Comparison of ENCODE assay signal across 11 cellular contexts in genomic region chr11:27317751-27318150, GRCh38. TPM values are rescaled to one million over a fixed set of nuclear protein-coding genes. Genes with fewer than 3 reads are reported as not detected.
DNase-seq lines count a peak whose midpoint lies in the region; ATAC-seq, FAIRE-seq and TF ChIP-seq lines count a peak whose summit lies in the region.
"Had no signal": no experiment of that assay in that cellular context is flagged by ENCODE, and none has a peak within 500 bp of the region (broad histone marks: within the 10 kb centered on the region; RNA-seq: fewer than 3 reads in every experiment).

No MANE protein-coding gene starts in this region.

- TF ChIP-seq RAD21 in A549 (conservative IDR thresholded peaks at IDR 0.05 in 1 of 2, IDR thresholded peaks at IDR 0.05 in 1 of 2): no peak

- peak; percentile 45 to 54 for DNase-seq in A549 (ENCODE audit: low read depth in 1 of 2, low spot score in 1 of 2)
- peak; percentile 3 for DNase-seq in HK-2 (ENCODE audit: unreplicated experiment)
- DNase-seq in WERI-Rb-1: peak; percentile 24
- DNase-seq in foreskin fibroblast: peak; percentile 57 to 78
- no peak for DNase-seq in frontal cortex (ENCODE audit: low spot score in 2 of 2)
- DNase-seq in vagina (ENCODE audit: extremely low spot score in 2 of 2): no peak
- no peak for DNase-seq in GDM1 (lab: John Stamatoyannopoulos, UW)
- DNase-seq: activated naive CD4-positive, alpha-beta T cell treated with anti-CD3 and anti-CD28 coated beads, Interleukin-2, amount 10 ng/mL, durations not matched to agents 7 days and 5 days; NCI-H2171; small intestine had no signal

- H3K9me3 ChIP-seq in A549: no peaks in the 10 kb centered on the region
- H3K9me3 ChIP-seq in WERI-Rb-1 (ENCODE audit: severe bottlenecking): no peaks in the 10 kb centered on the region
- no peaks in the 10 kb centered on the region for H3K9me3 ChIP-seq in vagina

- TF ChIP-seq POLR2A in A549 (IDR thresholded peaks at IDR 0.05; ENCODE audit: low read length) (no peak), vagina (IDR thresholded peaks at IDR 0.05) (no peak)

- no peak overlapping the region for H3K4me3 ChIP-seq in A549
- H3K4me3 ChIP-seq in WERI-Rb-1 (ENCODE audit: low read depth, low read length): no peak overlapping the region
- H3K4me3 ChIP-seq in foreskin fibroblast (ENCODE audit: low read depth in 1 of 2, low read length in 2 of 2): no peak overlapping the region
- H3K4me3 ChIP-seq in vagina: no peak overlapping the region

- no peaks in the 10 kb centered on the region for H3K36me3 ChIP-seq in WERI-Rb-1
- no peaks in the 10 kb centered on the region for H3K36me3 ChIP-seq in vagina

- H3K27me3 ChIP-seq in WERI-Rb-1 (ENCODE audit: insufficient read depth, low read depth, severe bottlenecking) (no peaks in the 10 kb centered on the region), vagina (no peaks in the 10 kb centered on the region)

- H3K4me1 ChIP-seq in A549: peaks cover 46% of the 10 kb centered on the region
- no peaks in the 10 kb centered on the region for H3K4me1 ChIP-seq in vagina

- peak overlapping the region; percentile 72 for H3K4me2 ChIP-seq in A549

- intact Hi-C loops in vagina (cut with DNase I): no loop called here

- WGBS in A549 (ENCODE audit: missing lambda C conversion rate): 7% methylated on average over 2 of the region's 2 CpGs

- H3K27ac ChIP-seq in A549 (peak overlapping the region; percentile 65 to 75), WERI-Rb-1 (no peak overlapping the region), vagina (no peak overlapping the region)

- ATAC-seq in A549 (peak; percentile 81 to 84; a peak in 4 of 6 replicates), HG03175 (IDR thresholded peaks at IDR 0.05; ENCODE audit: unreplicated experiment) (no peak)

- CTCF ChIA-PET in A549 (lab: Yijun Ruan, JAX): interaction anchor here (0.8 kb wide), 1 partner anchor 21 kb away, joined by 3 read pairs; no protein-coding TSS in a partner anchor

- FAIRE-seq in A549 (lab: Jason Lieb, UNC) (peak; percentile 36), frontal cortex (lab: Jason Lieb, UNC) (no peak)
- FAIRE-seq: small intestine had no signal

- TF ChIP-seq CTCF in A549 (IDR thresholded peaks at IDR 0.05) (no peak), WERI-Rb-1 (IDR thresholded peaks at IDR 0.05; ENCODE audit: low read depth, low read length) (no peak), foreskin fibroblast (IDR thresholded peaks at IDR 0.05; ENCODE audit: low read depth, low read length) (no peak), vagina (IDR thresholded peaks at IDR 0.05) (no peak)

- TF ChIP-seq EP300 in A549 (IDR thresholded peaks at IDR 0.05): no peak

- POLR2A ChIA-PET in A549 (lab: Yijun Ruan, JAX): no interaction called here

TF ChIP-seq in A549, 52 proteins besides CTCF, POLR2A, EP300 and RAD21:
- TF ChIP-seq PBX3 (IDR thresholded peaks at IDR 0.05): no peak
- no peak for TF ChIP-seq ZSCAN20 (CRISPR knock-in tag; IDR thresholded peaks at IDR 0.05)
- no peak for TF ChIP-seq HOXA7 (CRISPR knock-in tag; IDR thresholded peaks at IDR 0.05)
- no peak for TF ChIP-seq JUN (IDR thresholded peaks at IDR 0.05)
- TF ChIP-seq NPAS2 (CRISPR knock-in tag; IDR thresholded peaks at IDR 0.05; ENCODE audit: borderline replicate concordance): no peak
- TF ChIP-seq HEYL (CRISPR knock-in tag; IDR thresholded peaks at IDR 0.05): no peak
- 0 out of 2 replicates have a peak, but pooled peaks have one; percentile 53 for TF ChIP-seq E2F6 (IDR thresholded peaks at IDR 0.05; ENCODE audit: borderline replicate concordance, low read depth)
- no peak for TF ChIP-seq MAZ (IDR thresholded peaks at IDR 0.05; ENCODE audit: borderline replicate concordance, low read depth, low read length)
- TF ChIP-seq EHMT2 (IDR thresholded peaks at IDR 0.05; ENCODE audit: low read depth): no peak
- TF ChIP-seq CHD2 (IDR thresholded peaks at IDR 0.05; ENCODE audit: low read length, partially characterized antibody): no peak
- TF ChIP-seq HDAC2 (IDR thresholded peaks at IDR 0.05): no peak
- TF ChIP-seq MAX (IDR thresholded peaks at IDR 0.05): peak; percentile 85
- TF ChIP-seq JUNB (IDR thresholded peaks at IDR 0.05): peak; percentile 26; the same call in 1 of the 2 replicates
- 0 out of 2 replicates have a peak, but pooled peaks have one; percentile 58 for TF ChIP-seq FOSL2 (IDR thresholded peaks at IDR 0.05)
- peak; percentile 76 for TF ChIP-seq FOSL2 (CRISPR knock-in tag; IDR thresholded peaks at IDR 0.05)
- no peak for TF ChIP-seq ELK1 (IDR thresholded peaks at IDR 0.05; ENCODE audit: low read depth, low read length)
- no peak for TF ChIP-seq POLR2AphosphoS2 (conservative IDR thresholded peaks at IDR 0.05; ENCODE audit: low read length)
- peak; percentile 51; the same call in 1 of the 2 replicates for TF ChIP-seq USF2 (IDR thresholded peaks at IDR 0.05)
- no peak for TF ChIP-seq SREBF2 (IDR thresholded peaks at IDR 0.05)
- no peak for TF ChIP-seq SMC3 (IDR thresholded peaks at IDR 0.05)
TF ChIP-seq in A549: peak in this region for 5.

RNA-seq across cellular contexts. Expression of gene CCDC34, which starts 45.3 kb away (rescaled TPM):
- polyA plus RNA-seq in A549 (2011; rRNA removed) (33.1 and 35.9 TPM in 2 replicates), A549 (2017; fragmentation: RNase III; extraction: RNeasy Plus Mini Kit Qiagen cat#74134 plus additional on column Dnase treatment) (31.4 to 32.0 TPM (median 31.6 TPM) in 3 replicates)
- polyA plus RNA-seq in A549 (2012; cell fraction: cytosol; rRNA removed): 20.9 and 23.7 TPM in 2 replicates
- 12.1 and 13.2 TPM in 2 replicates for polyA plus RNA-seq in A549 (2012; cell fraction: nucleus; rRNA removed)
- 6.8 and 7.7 TPM in 2 replicates for polyA minus RNA-seq in A549 (2011; rRNA and poly(A)+ RNA removed)
- total RNA-seq in frontal cortex (13.0 TPM), vagina (4.7 TPM)

Comparison
In these comparisons a context has a peak if more than half of its experiments do, and no peak if none do; other contexts are left out.
1. DNase-seq: peak in A549 (2 of 2), HK-2 (single experiment), WERI-Rb-1 (single experiment) and foreskin fibroblast (2 of 2); none in frontal cortex (0 of 2), vagina (0 of 2) and GDM1 (single experiment).
2. H3K27ac ChIP-seq: peak in A549 (2 of 2); none in WERI-Rb-1 (single experiment) and vagina (single experiment).